Comparison of ENCODE assay signal across 17 cellular contexts in the genomic region with DNA sequence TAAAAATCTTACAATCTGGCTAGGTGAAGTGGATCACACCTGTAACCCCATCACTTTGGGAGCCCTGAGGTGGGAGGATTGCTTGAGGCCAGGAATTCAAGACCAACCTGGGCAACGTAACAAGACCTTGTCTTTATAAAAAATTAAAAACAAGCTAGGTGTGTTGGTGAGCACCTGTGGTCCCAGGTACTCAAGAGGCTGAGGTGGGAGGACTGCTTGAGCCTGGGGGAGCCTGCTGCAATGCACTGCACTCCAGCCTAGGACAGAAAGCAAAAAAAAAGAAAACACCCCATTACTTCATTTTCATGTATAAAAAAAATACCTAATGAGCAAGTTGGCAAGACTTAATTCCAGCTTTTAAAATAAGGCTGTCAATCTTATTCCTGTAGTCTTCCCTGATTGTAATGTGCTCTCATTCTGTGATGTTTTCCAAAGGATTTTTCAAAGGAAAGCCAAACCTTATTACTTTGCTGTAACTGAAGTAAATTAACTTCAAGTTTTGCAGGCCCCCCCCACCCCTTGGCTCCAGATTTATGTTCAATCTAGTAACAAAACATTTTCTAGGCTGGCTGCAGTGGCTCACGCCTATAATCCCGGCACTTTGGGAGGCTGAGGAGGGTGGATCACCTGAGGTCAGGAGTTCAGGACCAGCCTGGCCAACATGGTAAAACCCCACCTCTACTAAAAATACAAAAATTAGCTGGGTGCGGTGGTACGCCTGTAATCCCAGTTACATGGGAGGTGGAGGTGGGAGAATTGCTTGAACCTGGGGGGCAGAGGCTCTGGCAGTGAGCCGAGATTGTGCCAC. TPM values are rescaled to one million over a fixed set of nuclear protein-coding genes. Genes with fewer than 3 reads are reported as not detected.
A peak's percentile ranks its signal among the peaks of the same experiment; 100 is the strongest.
DNase-seq lines count a peak whose midpoint lies in the region; ATAC-seq, FAIRE-seq and TF ChIP-seq lines count a peak whose summit lies in the region.
"Had no signal": no experiment of that assay in that cellular context is flagged by ENCODE, and none has a peak within 500 bp of the region (broad histone marks: within the 10 kb centered on the region; RNA-seq: fewer than 3 reads in every experiment).

No MANE protein-coding gene starts in this region.

- TF ChIP-seq POLR2A in GM12892 (IDR thresholded peaks at IDR 0.05; ENCODE audit: low read depth, low read length), result 0 out of 2 replicates have a peak, but pooled peaks have one; percentile 54

- no peak overlapping the region for H3K4me3 Mint-ChIP-seq in activated CD4-positive, alpha-beta T cell treated with anti-CD3 and anti-CD28 coated beads, Interleukin-2, amount 10 ng/mL, durations not matched to agents 24 days and 14 days
- H3K4me3 Mint-ChIP-seq in activated CD4-positive, alpha-beta memory T cell treated with anti-CD3 and anti-CD28 coated beads for 36 hours, result no peak overlapping the region
- H3K4me3 Mint-ChIP-seq in naive thymus-derived CD8-positive, alpha-beta T cell, result peak overlapping the region in 1 of 10 donors; percentile 20

- POLR2A ChIA-PET in activated CD4-positive, alpha-beta memory T cell treated with anti-CD3 and anti-CD28 coated beads for 36 hours (lab: Charles Lee), result interaction anchor here (0.6 to 14.9 kb wide), 3 partner anchors 19 to 124 kb away, joined by 3 to 215 read pairs (median 4); a partner anchor contains a TSS
- POLR2A ChIA-PET in naive thymus-derived CD8-positive, alpha-beta T cell (lab: Charles Lee), result interaction anchor here (0.6 kb wide), 1 partner anchor 22 kb away, joined by 3 read pairs; a partner anchor contains a TSS

- no peak overlapping the region for H3K27ac Mint-ChIP-seq in activated CD4-positive, alpha-beta T cell treated with anti-CD3 and anti-CD28 coated beads, Interleukin-2, amount 10 ng/mL, durations not matched to agents 24 days and 14 days
- H3K27ac Mint-ChIP-seq in activated CD4-positive, alpha-beta memory T cell treated with anti-CD3 and anti-CD28 coated beads for 36 hours, result peak overlapping the region; percentile 51
- H3K27ac Mint-ChIP-seq in naive thymus-derived CD8-positive, alpha-beta T cell, result peak overlapping the region in 6 of 10 donors; percentile 18 to 80 (median 58)

- no peaks in the 10 kb centered on the region for H3K9me3 Mint-ChIP-seq in activated CD4-positive, alpha-beta T cell treated with anti-CD3 and anti-CD28 coated beads, Interleukin-2, amount 10 ng/mL, durations not matched to agents 24 days and 14 days
- no peaks in the 10 kb centered on the region for H3K9me3 Mint-ChIP-seq in activated CD4-positive, alpha-beta memory T cell treated with anti-CD3 and anti-CD28 coated beads for 36 hours
- H3K9me3 Mint-ChIP-seq in naive thymus-derived CD8-positive, alpha-beta T cell, result no peaks in the 10 kb centered on the region

- H3K27me3 Mint-ChIP-seq in activated CD4-positive, alpha-beta T cell treated with anti-CD3 and anti-CD28 coated beads, Interleukin-2, amount 10 ng/mL, durations not matched to agents 24 days and 14 days, result no peaks in the 10 kb centered on the region
- no peaks in the 10 kb centered on the region for H3K27me3 Mint-ChIP-seq in activated CD4-positive, alpha-beta memory T cell treated with anti-CD3 and anti-CD28 coated beads for 36 hours
- H3K27me3 Mint-ChIP-seq in naive thymus-derived CD8-positive, alpha-beta T cell, result no peaks in the 10 kb centered on the region

- H3K4me1 Mint-ChIP-seq in activated CD4-positive, alpha-beta T cell treated with anti-CD3 and anti-CD28 coated beads, Interleukin-2, amount 10 ng/mL, durations not matched to agents 24 days and 14 days, result peaks cover 19% of the 10 kb centered on the region
- peaks cover 19% of the 10 kb centered on the region for H3K4me1 Mint-ChIP-seq in activated CD4-positive, alpha-beta memory T cell treated with anti-CD3 and anti-CD28 coated beads for 36 hours (ENCODE audit: low read depth)
- H3K4me1 Mint-ChIP-seq in naive thymus-derived CD8-positive, alpha-beta T cell, result peaks cover 6 to 31% (median 23%) of the 10 kb centered on the region in 4 donors

- FAIRE-seq in GM12892 (lab: Jason Lieb, UNC), result no peak

- peak; percentile 55 for DNase-seq in activated CD4-positive, alpha-beta T cell treated with anti-CD3 and anti-CD28 coated beads, Interleukin-2, amount 10 ng/mL, durations not matched to agents 24 days and 14 days
- no peak for DNase-seq in activated CD4-positive, alpha-beta T cell treated with anti-CD3 and anti-CD28 coated beads for 4 hours
- DNase-seq in GM12892 (ENCODE audit: insufficient read length) (no peak), Ammon's horn (ENCODE audit: low spot score) (no peak)
- DNase-seq in activated CD4-positive, alpha-beta memory T cell treated with anti-CD3 and anti-CD28 coated beads for 36 hours, result no peak
- no peak for DNase-seq in naive thymus-derived CD8-positive, alpha-beta T cell
- DNase-seq: activated CD8-positive, alpha-beta memory T cell treated with anti-CD3 and anti-CD28 coated beads for 24 hours; aorta; DMS153; KG1; left cardiac atrium; MV-4-11; NCI-H1694 treated with DMSO at 0.1 percent for 48 hours; stimulated activated CD4-positive, alpha-beta T cell treated with anti-CD3 and anti-CD28 coated beads, Interleukin-4, amount 100 ng/mL, for 24 hours; upper lobe of right lung had no signal

- intact Hi-C loops in activated CD4-positive, alpha-beta T cell treated with anti-CD3 and anti-CD28 coated beads, Interleukin-2, amount 10 ng/mL, durations not matched to agents 24 days and 14 days (cut with micrococcal nuclease), result no loop called here
- intact Hi-C loops in activated CD4-positive, alpha-beta memory T cell treated with anti-CD3 and anti-CD28 coated beads for 36 hours (cut with micrococcal nuclease), result no loop called here

- no peak for ATAC-seq in naive thymus-derived CD8-positive, alpha-beta T cell
- ATAC-seq in GM18873 (IDR thresholded peaks at IDR 0.05; ENCODE audit: low FRiP score, unreplicated experiment) (no peak), HG02981 (IDR thresholded peaks at IDR 0.05; ENCODE audit: unreplicated experiment) (no peak)
- ATAC-seq: left cardiac atrium, upper lobe of right lung had no signal

- peaks cover 51% of the 10 kb centered on the region for H3K36me3 Mint-ChIP-seq in activated CD4-positive, alpha-beta T cell treated with anti-CD3 and anti-CD28 coated beads, Interleukin-2, amount 10 ng/mL, durations not matched to agents 24 days and 14 days (ENCODE audit: low read depth)
- peaks cover 46% of the 10 kb centered on the region for H3K36me3 Mint-ChIP-seq in activated CD4-positive, alpha-beta memory T cell treated with anti-CD3 and anti-CD28 coated beads for 36 hours
- peaks cover 0 to 63% (median 4%) of the 10 kb centered on the region in 3 donors for H3K36me3 Mint-ChIP-seq in naive thymus-derived CD8-positive, alpha-beta T cell

- CTCF ChIA-PET in activated CD4-positive, alpha-beta memory T cell treated with anti-CD3 and anti-CD28 coated beads for 36 hours (lab: Charles Lee), result no interaction called here

RNA-seq across cellular contexts. Expression of a gene that starts 3.3 kb away (rescaled TPM):
- total RNA-seq in activated CD4-positive, alpha-beta T cell treated with anti-CD3 and anti-CD28 coated beads, Interleukin-2, amount 10 ng/mL, durations not matched to agents 24 days and 14 days, result 41.4 and 41.9 TPM in 2 replicates
- polyA plus RNA-seq in GM12892 (2012; ENCODE audit: missing spikeins), result 23.6 TPM
- 10 to 100 TPM; 27.7 to 28.5 TPM for total RNA-seq in activated CD4-positive, alpha-beta memory T cell treated with anti-CD3 and anti-CD28 coated beads for 36 hours
- total RNA-seq in naive thymus-derived CD8-positive, alpha-beta T cell, result 10 to 100 TPM; 42.9 to 43.3 TPM
- polyA plus RNA-seq in naive thymus-derived CD8-positive, alpha-beta T cell, result 10 to 100 TPM in 1 of 3 donors, 1 to 10 TPM in 2; 5.4 to 14.1 (median 8.1) TPM

RNA-seq across cellular contexts. Expression of a gene that starts 22.7 kb away (rescaled TPM):
- 99.7 and 101 TPM in 2 replicates for total RNA-seq in activated CD4-positive, alpha-beta T cell treated with anti-CD3 and anti-CD28 coated beads, Interleukin-2, amount 10 ng/mL, durations not matched to agents 24 days and 14 days
- polyA plus RNA-seq in GM12892 (2012; ENCODE audit: missing spikeins), result 72.6 TPM
- total RNA-seq in activated CD4-positive, alpha-beta memory T cell treated with anti-CD3 and anti-CD28 coated beads for 36 hours, result 100 to 1,000 TPM; 106 to 115 TPM
- 100 to 1,000 TPM; 135 to 146 TPM for total RNA-seq in naive thymus-derived CD8-positive, alpha-beta T cell
- polyA plus RNA-seq in naive thymus-derived CD8-positive, alpha-beta T cell, result 10 to 100 TPM; 18.5 to 47.5 (median 23.6) TPM

RNA-seq across cellular contexts. Expression of a gene that starts 23.1 kb away (rescaled TPM):
- 128 and 129 TPM in 2 replicates for total RNA-seq in activated CD4-positive, alpha-beta T cell treated with anti-CD3 and anti-CD28 coated beads, Interleukin-2, amount 10 ng/mL, durations not matched to agents 24 days and 14 days
- 62.0 TPM for polyA plus RNA-seq in GM12892 (2012; ENCODE audit: missing spikeins)
- total RNA-seq in activated CD4-positive, alpha-beta memory T cell treated with anti-CD3 and anti-CD28 coated beads for 36 hours, result 100 to 1,000 TPM; 136 to 147 TPM
- total RNA-seq in naive thymus-derived CD8-positive, alpha-beta T cell, result 10 to 100 TPM; 30.9 to 35.4 TPM
- 1 to 10 TPM; 1.4 to 3.6 (median 2.0) TPM for polyA plus RNA-seq in naive thymus-derived CD8-positive, alpha-beta T cell
